Comparison of ENCODE assay signal across 17 cellular contexts in the genomic region with DNA sequence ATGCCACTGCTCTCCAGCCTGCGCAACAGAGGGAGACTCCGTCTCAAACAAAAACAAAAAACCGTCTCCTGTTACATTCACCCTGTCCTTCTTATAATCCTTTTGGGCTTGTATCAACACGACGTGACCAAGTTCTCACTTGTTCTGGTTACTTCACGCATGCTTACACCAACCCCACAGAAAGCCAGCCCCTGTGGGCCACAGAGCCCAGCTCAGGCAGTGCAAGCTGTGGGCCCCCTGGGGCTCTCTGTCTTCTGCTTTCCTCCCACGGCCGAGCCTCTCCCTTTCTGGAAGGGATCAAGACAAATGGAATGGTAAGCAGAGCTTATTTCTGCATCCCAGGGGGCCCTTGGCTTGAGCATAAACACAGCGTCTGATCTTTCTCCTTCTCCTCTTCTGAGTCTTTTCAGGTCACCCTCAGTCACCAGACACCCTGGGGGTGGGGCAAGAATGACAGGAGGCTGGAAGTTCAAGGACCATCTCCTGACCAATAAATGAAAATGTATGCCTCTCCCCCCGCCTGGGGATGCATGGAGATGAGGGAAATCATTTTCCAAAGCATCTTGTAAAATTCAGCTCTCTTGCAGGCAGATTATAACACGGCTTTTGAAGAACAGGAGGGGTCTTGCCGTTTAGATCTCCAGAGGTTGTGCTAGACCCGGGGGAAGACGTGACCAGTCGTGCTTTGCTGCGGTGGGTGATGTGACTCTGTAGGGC. TPM values are rescaled to one million over a fixed set of nuclear protein-coding genes. Genes with fewer than 3 reads are reported as not detected.
DNase-seq lines count a peak whose midpoint lies in the region; ATAC-seq and TF ChIP-seq lines count a peak whose summit lies in the region.
"Had no signal": no experiment of that assay in that cellular context is flagged by ENCODE, and none has a peak within 500 bp of the region (broad histone marks: within the 10 kb centered on the region; RNA-seq: fewer than 3 reads in every experiment).

No MANE protein-coding gene starts in this region.

- no peak for TF ChIP-seq CTCF in GM23338 (conservative IDR thresholded peaks at IDR 0.05; ENCODE audit: low read depth in 2 of 2)

- no CpG with 5 or more reads among the region's 16 CpGs for WGBS in trophoblast cell (ENCODE audit: extremely low coverage, insufficient coverage, insufficient read length)

- no peaks in the 10 kb centered on the region for H3K9me2 ChIP-seq in GM23338 (ENCODE audit: insufficient read depth)

- H3K36me3 ChIP-seq in GM23338 (ENCODE audit: insufficient read depth) (no peaks in the 10 kb centered on the region), NT2/D1 (ENCODE audit: insufficient read depth, insufficient read length, low read length) (no peaks in the 10 kb centered on the region), trophoblast cell (ENCODE audit: control insufficient read depth in 1 of 2, insufficient read depth in 2 of 2, low read length in 2 of 2) (no peaks in the 10 kb centered on the region)
- H3K36me3 ChIP-seq: BE2C had no signal

- H3K4me1 ChIP-seq in GM23338 (ENCODE audit: insufficient read depth) (peaks cover 5% of the 10 kb centered on the region; the same call in 1 of the 2 replicates), NT2/D1 (ENCODE audit: insufficient read depth, insufficient read length) (peaks cover 13% of the 10 kb centered on the region), trophoblast cell (ENCODE audit: control insufficient read depth in 1 of 2, insufficient read depth in 2 of 2, low read length in 2 of 2) (peaks cover 0 to 2% of the 10 kb centered on the region in 2 experiments)
- H3K4me1 ChIP-seq: BE2C had no signal

- no peaks in the 10 kb centered on the region for H4K20me1 ChIP-seq in GM23338 (replicated peaks; ENCODE audit: insufficient read depth)

- no peak overlapping the region for H4K91ac ChIP-seq in trophoblast cell (ENCODE audit: low read depth, low read length)

- H2BK5ac ChIP-seq in trophoblast cell (ENCODE audit: low read depth, low read length, poor library complexity), result no peak overlapping the region

- no peaks in the 10 kb centered on the region for H3K79me2 ChIP-seq in GM23338 (replicated peaks; ENCODE audit: insufficient read depth)
- H3K79me2 ChIP-seq in trophoblast cell (ENCODE audit: control insufficient read depth, insufficient read depth, low read length, poor library complexity), result no peaks in the 10 kb centered on the region

- H2BK12ac ChIP-seq in trophoblast cell (ENCODE audit: low read length), result no peak overlapping the region

- DNase-seq in GM23338 (ENCODE audit: low spot score) (peak; percentile 23), NT2/D1 (ENCODE audit: low read depth, low spot score) (no peak), fibroblast of peridontal ligament (ENCODE audit: extremely low read depth) (peak; percentile 7), trophoblast cell (no peak), NCI-H2196 treated with DMSO at 0.1 percent for 48 hours (lab: John Stamatoyannopoulos, UW; ENCODE audit: unreplicated experiment) (no peak), substantia nigra (lab: John Stamatoyannopoulos, UW) (no peak)
- no peak for DNase-seq in activated naive CD8-positive, alpha-beta T cell treated with anti-CD3 and anti-CD28 coated beads, Interleukin-2, amount 50 U/mL, for 24 hours
- DNase-seq: activated T-cell treated with anti-CD3 and anti-CD28 coated beads for 4 hours; BE2C; effector CD4-positive, alpha-beta T cell; HCEC 1CT; NCI-H1105 treated with DMSO at 0.1 percent for 48 hours; stimulated activated CD4-positive, alpha-beta T cell treated with anti-CD3 and anti-CD28 coated beads, Interleukin-2, amount 100 ng/mL, for 48 hours had no signal

- H3K9ac ChIP-seq in NT2/D1 (ENCODE audit: insufficient read length, low read depth), result peak overlapping the region; percentile 33
- peak overlapping the region; percentile 23 for H3K9ac ChIP-seq in trophoblast cell (ENCODE audit: low read length)

- H3K4ac ChIP-seq in trophoblast cell (ENCODE audit: low read depth, low read length), result no peak overlapping the region

- H3K14ac ChIP-seq in trophoblast cell (ENCODE audit: low read length), result no peak overlapping the region

- H3K27ac ChIP-seq in GM23338 (ENCODE audit: low read depth) (no peak overlapping the region), trophoblast cell (ENCODE audit: low read depth, low read length) (no peak overlapping the region), substantia nigra (ENCODE audit: low read depth, low read length, poor library complexity, severe bottlenecking) (no peak overlapping the region)

- no peaks in the 10 kb centered on the region for H3K36me3 Mint-ChIP-seq in GM23338 (ENCODE audit: low read depth)
- no peaks in the 10 kb centered on the region for H3K36me3 Mint-ChIP-seq in activated naive CD8-positive, alpha-beta T cell treated with anti-CD3 and anti-CD28 coated beads, Interleukin-2, amount 50 U/mL, for 24 hours (ENCODE audit: low read depth)
- H3K36me3 Mint-ChIP-seq: memory B cell; stimulated activated effector memory CD8-positive, alpha-beta T cell treated with anti-CD3 and anti-CD28 coated beads, Interleukin-12 subunit alpha, Interleukin-12 subunit beta, amount 100 ng/mL, for 72 hours had no signal

- no peaks in the 10 kb centered on the region for H3K9me3 Mint-ChIP-seq in GM23338
- no peaks in the 10 kb centered on the region for H3K9me3 Mint-ChIP-seq in activated naive CD8-positive, alpha-beta T cell treated with anti-CD3 and anti-CD28 coated beads, Interleukin-2, amount 50 U/mL, for 24 hours
- H3K9me3 Mint-ChIP-seq: memory B cell; stimulated activated effector memory CD8-positive, alpha-beta T cell treated with anti-CD3 and anti-CD28 coated beads, Interleukin-12 subunit alpha, Interleukin-12 subunit beta, amount 100 ng/mL, for 72 hours had no signal

- H3K18ac ChIP-seq in trophoblast cell (ENCODE audit: low read length), result no peak overlapping the region

- no peaks in the 10 kb centered on the region for H3F3A ChIP-seq in GM23338 (replicated peaks; ENCODE audit: low read depth)

- no peaks in the 10 kb centered on the region for H3K79me1 ChIP-seq in trophoblast cell (ENCODE audit: low read length)

- H4K8ac ChIP-seq in trophoblast cell (ENCODE audit: low read depth, low read length), result no peak overlapping the region

- H3K27me3 Mint-ChIP-seq in GM23338 (ENCODE audit: insufficient read depth, low read depth, poor library complexity), result peaks cover 13% of the 10 kb centered on the region
- H3K27me3 Mint-ChIP-seq in activated naive CD8-positive, alpha-beta T cell treated with anti-CD3 and anti-CD28 coated beads, Interleukin-2, amount 50 U/mL, for 24 hours, result peaks cover 28% of the 10 kb centered on the region

- H3K4me3 Mint-ChIP-seq in GM23338, result no peak overlapping the region; the same call in 2 of the 3 replicates
- H3K4me3 Mint-ChIP-seq in activated naive CD8-positive, alpha-beta T cell treated with anti-CD3 and anti-CD28 coated beads, Interleukin-2, amount 50 U/mL, for 24 hours, result no peak overlapping the region
- H3K4me3 Mint-ChIP-seq: memory B cell; stimulated activated effector memory CD8-positive, alpha-beta T cell treated with anti-CD3 and anti-CD28 coated beads, Interleukin-12 subunit alpha, Interleukin-12 subunit beta, amount 100 ng/mL, for 72 hours had no signal

- ATAC-seq in GM23338 (peak; percentile 68), HG03159 (IDR thresholded peaks at IDR 0.05; ENCODE audit: unreplicated experiment) (no peak)
- ATAC-seq in activated naive CD8-positive, alpha-beta T cell treated with anti-CD3 and anti-CD28 coated beads, Interleukin-2, amount 50 U/mL, for 24 hours, result no peak
- ATAC-seq: activated CD4-positive, CD25-positive, alpha-beta regulatory T cell treated with anti-CD3 and anti-CD28 coated beads, Interleukin-2, amount 50 U/mL, for 24 hours; stimulated activated effector memory CD8-positive, alpha-beta T cell treated with anti-CD3 and anti-CD28 coated beads, Interleukin-12 subunit alpha, Interleukin-12 subunit beta, amount 100 ng/mL, for 72 hours had no signal

- H3K9me3 ChIP-seq in NT2/D1 (ENCODE audit: insufficient read depth, low read length) (no peaks in the 10 kb centered on the region), trophoblast cell (ENCODE audit: insufficient read depth, low read depth, low read length) (peaks cover 2% of the 10 kb centered on the region)
- H3K9me3 ChIP-seq: BE2C had no signal

- H2BK120ac ChIP-seq in trophoblast cell (ENCODE audit: insufficient read depth, low read length, poor library complexity), result no peak overlapping the region

- peak overlapping the region; percentile 22; the same call in 1 of the 2 replicates for H3K27ac Mint-ChIP-seq in GM23338
- no peak overlapping the region for H3K27ac Mint-ChIP-seq in activated naive CD8-positive, alpha-beta T cell treated with anti-CD3 and anti-CD28 coated beads, Interleukin-2, amount 50 U/mL, for 24 hours
- H3K27ac Mint-ChIP-seq: memory B cell; stimulated activated effector memory CD8-positive, alpha-beta T cell treated with anti-CD3 and anti-CD28 coated beads, Interleukin-12 subunit alpha, Interleukin-12 subunit beta, amount 100 ng/mL, for 72 hours had no signal

- no peak overlapping the region for H3K23ac ChIP-seq in trophoblast cell (ENCODE audit: low read length)

- H3K4me1 Mint-ChIP-seq in GM23338, result peaks cover 10% of the 10 kb centered on the region
- no peaks in the 10 kb centered on the region for H3K4me1 Mint-ChIP-seq in activated naive CD8-positive, alpha-beta T cell treated with anti-CD3 and anti-CD28 coated beads, Interleukin-2, amount 50 U/mL, for 24 hours
- H3K4me1 Mint-ChIP-seq: stimulated activated effector memory CD8-positive, alpha-beta T cell treated with anti-CD3 and anti-CD28 coated beads, Interleukin-12 subunit alpha, Interleukin-12 subunit beta, amount 100 ng/mL, for 72 hours had no signal

- H2AK5ac ChIP-seq in trophoblast cell (ENCODE audit: low read length), result no peak overlapping the region

- no peak overlapping the region for H4K12ac ChIP-seq in trophoblast cell (ENCODE audit: low read depth, low read length)

- H3K4me2 ChIP-seq in GM23338 (no peak overlapping the region), trophoblast cell (ENCODE audit: low read length) (no peak overlapping the region)

- H3K27me3 ChIP-seq in GM23338 (ENCODE audit: insufficient read depth) (no peaks in the 10 kb centered on the region), NT2/D1 (ENCODE audit: insufficient read depth, insufficient read length) (no peaks in the 10 kb centered on the region), trophoblast cell (ENCODE audit: insufficient read depth, low read length) (no peaks in the 10 kb centered on the region)

- H2AFZ ChIP-seq in GM23338 (0 out of 2 replicates have a peak overlapping the region, but pooled peaks have one; percentile 47), trophoblast cell (ENCODE audit: insufficient read depth, low read length, poor library complexity) (no peak overlapping the region)

- H3K4me3 ChIP-seq in GM23338 (no peak overlapping the region), NT2/D1 (ENCODE audit: insufficient read length, low read depth) (no peak overlapping the region), trophoblast cell (ENCODE audit: low read depth, low read length) (no peak overlapping the region)

RNA-seq across cellular contexts. Expression of a gene that starts 19.0 kb away (rescaled TPM):
- total RNA-seq in GM23338 (2014; rRNA removed; shearing (Covaris generic)), result 12.9 and 15.7 TPM in 2 replicates
- polyA plus RNA-seq in GM23338 (2016; fragmentation: Nextera tagmentation; extraction: Ambion mirVana), result 8.7 and 10.0 TPM in 2 replicates
- 5.4 and 5.8 TPM in 2 replicates for polyA plus RNA-seq in trophoblast cell (2013)

RNA-seq across cellular contexts. Expression of a gene that starts 46.4 kb away (rescaled TPM):
- total RNA-seq in GM23338 (2014; rRNA removed; shearing (Covaris generic)), result under 0.01 TPM in 1 of 2 replicates, not detected in the other
- polyA plus RNA-seq in GM23338 (2016; fragmentation: Nextera tagmentation; extraction: Ambion mirVana), result not detected in 2 replicates
- polyA plus RNA-seq in trophoblast cell (2013), result not detected in 2 replicates

Comparison
In these comparisons a context has a peak if more than half of its experiments do, and no peak if none do; other contexts are left out.
1. DNase-seq: peak in GM23338 (single experiment) and fibroblast of peridontal ligament (single experiment); none in NT2/D1 (single experiment), trophoblast cell (0 of 2), NCI-H2196 treated with DMSO at 0.1 percent for 48 hours (single experiment), substantia nigra (0 of 49) and activated naive CD8-positive, alpha-beta T cell treated with anti-CD3 and anti-CD28 coated beads, Interleukin-2, amount 50 U/mL, for 24 hours (single experiment).